22 cellular contexts compared by ENCODE assay signal in genomic region chr10:130895172-130895571, GRCh38.
DNase-seq lines count a peak whose midpoint lies in the region; ATAC-seq and TF ChIP-seq lines count a peak whose summit lies in the region.
"Had no signal": no experiment of that assay in that cellular context is flagged by ENCODE, and none has a peak within 500 bp of the region (broad histone marks: within the 10 kb centered on the region; RNA-seq: fewer than 3 reads in every experiment).

No MANE protein-coding gene starts in this region.

- TF ChIP-seq CTCF in endodermal cell (conservative IDR thresholded peaks at IDR 0.05) (peak; percentile 45), left lung (IDR thresholded peaks at IDR 0.05) (no peak)

- no peak overlapping the region for H3K27ac Mint-ChIP-seq in endodermal cell
- H3K27ac Mint-ChIP-seq: CD8-positive, alpha-beta memory T cell; GM23338; HFFc6; IgD-negative memory B cell had no signal

- no peaks in the 10 kb centered on the region for H3K79me1 ChIP-seq in mesendoderm (ENCODE audit: low read length)

- intact Hi-C loops in sciatic nerve (cut with DNase I), result no loop called here
- intact Hi-C loops in left lung (cut with DNase I), result no loop called here

- no peak overlapping the region for H3K9ac ChIP-seq in endodermal cell (ENCODE audit: extremely low read depth, low read length, poor library complexity, severe bottlenecking)
- no peak overlapping the region for H3K9ac ChIP-seq in mesendoderm (ENCODE audit: low read length)

- peak; percentile 11 for ATAC-seq in sciatic nerve
- ATAC-seq in left lung, result no peak
- no peak for ATAC-seq in HG02981 (IDR thresholded peaks at IDR 0.05; ENCODE audit: unreplicated experiment)
- ATAC-seq: GM23338, HCT116, HepG2 had no signal

- H3K4ac ChIP-seq in mesendoderm (ENCODE audit: low read depth, low read length), result no peak overlapping the region

- no peak overlapping the region for H2BK15ac ChIP-seq in mesendoderm (replicated peaks; ENCODE audit: low read depth)

- peaks cover 26% of the 10 kb centered on the region for H3K4me1 Mint-ChIP-seq in endodermal cell
- H3K4me1 Mint-ChIP-seq: CD14-positive monocyte; CD8-positive, alpha-beta memory T cell had no signal

- no peak overlapping the region for H3K18ac ChIP-seq in mesendoderm (ENCODE audit: low read length)

- H2BK5ac ChIP-seq in mesendoderm (ENCODE audit: low read length), result no peak overlapping the region

- no peak overlapping the region for H4K5ac ChIP-seq in mesendoderm (ENCODE audit: low read length)

- no peak overlapping the region for H3K56ac ChIP-seq in mesendoderm (ENCODE audit: low read length)

- H3K4me2 ChIP-seq in mesendoderm (ENCODE audit: low read length), result no peak overlapping the region
- H3K4me2 ChIP-seq: GM23338 had no signal

- no peaks in the 10 kb centered on the region for H3K9me3 ChIP-seq in endodermal cell (ENCODE audit: control insufficient read depth, low read length)
- no peaks in the 10 kb centered on the region for H3K9me3 ChIP-seq in left lung
- H3K9me3 ChIP-seq: BE2C had no signal

- no peak overlapping the region for H4K8ac ChIP-seq in mesendoderm (ENCODE audit: low read depth, low read length)

- H3K27ac ChIP-seq in endodermal cell (ENCODE audit: low read depth, low read length) (no peak overlapping the region), mesendoderm (ENCODE audit: low read depth, low read length) (no peak overlapping the region), left lung (no peak overlapping the region)

- H3K36me3 ChIP-seq in endodermal cell (ENCODE audit: control insufficient read depth, insufficient read depth, low read length), result no peaks in the 10 kb centered on the region
- H3K36me3 ChIP-seq in mesendoderm (ENCODE audit: control insufficient read depth, insufficient read depth, low read length), result no peaks in the 10 kb centered on the region
- no peaks in the 10 kb centered on the region for H3K36me3 ChIP-seq in left lung
- H3K36me3 ChIP-seq: BE2C had no signal

- no peaks in the 10 kb centered on the region for H3K9me3 Mint-ChIP-seq in endodermal cell
- H3K9me3 Mint-ChIP-seq: IgD-negative memory B cell had no signal

- H3K4me3 ChIP-seq in endodermal cell (ENCODE audit: low read length), result no peak overlapping the region
- no peak overlapping the region for H3K4me3 ChIP-seq in mesendoderm (ENCODE audit: low read length)
- H3K4me3 ChIP-seq in left lung, result no peak overlapping the region
- H3K4me3 ChIP-seq: GM23338 had no signal

- no peaks in the 10 kb centered on the region for H3K79me2 ChIP-seq in mesendoderm (ENCODE audit: control insufficient read depth, insufficient read depth, low read length)

- H2AK5ac ChIP-seq in mesendoderm (ENCODE audit: low read length), result no peak overlapping the region

- no peaks in the 10 kb centered on the region for H3K4me1 ChIP-seq in endodermal cell (ENCODE audit: control insufficient read depth, insufficient read depth, low read length)
- H3K4me1 ChIP-seq in mesendoderm (ENCODE audit: control insufficient read depth, low read depth, low read length), result no peaks in the 10 kb centered on the region
- no peaks in the 10 kb centered on the region for H3K4me1 ChIP-seq in left lung
- H3K4me1 ChIP-seq: BE2C had no signal

- no peaks in the 10 kb centered on the region for H3K36me3 Mint-ChIP-seq in endodermal cell (ENCODE audit: low read depth)
- H3K36me3 Mint-ChIP-seq: CD14-positive monocyte; CD8-positive, alpha-beta memory T cell; IgD-negative memory B cell had no signal

- H3K27me3 ChIP-seq in endodermal cell (ENCODE audit: control insufficient read depth, insufficient read depth, low read length, poor library complexity, severe bottlenecking) (no peaks in the 10 kb centered on the region), mesendoderm (ENCODE audit: insufficient read depth, low read length, poor library complexity) (no peaks in the 10 kb centered on the region), left lung (peaks cover 0 to 21% of the 10 kb centered on the region in 2 donors)
- H3K27me3 ChIP-seq: BE2C had no signal

- no peak overlapping the region for H3K4me3 Mint-ChIP-seq in endodermal cell
- H3K4me3 Mint-ChIP-seq: CD14-positive monocyte; CD8-positive, alpha-beta memory T cell; GM23338; HFFc6 had no signal

- WGBS in endodermal cell (ENCODE audit: insufficient coverage in 1 of 2, insufficient read length in 1 of 2), 2 experiments, result 0 to 50% methylated on average over 1 to 2 of the region's 2 CpGs
- no CpG with 5 or more reads among the region's 2 CpGs for WGBS in mesendoderm (ENCODE audit: extremely low coverage, insufficient coverage, low lambda C conversion rate)

- H3K27me3 Mint-ChIP-seq in endodermal cell (ENCODE audit: insufficient read depth), result peaks cover 3% of the 10 kb centered on the region
- H3K27me3 Mint-ChIP-seq: CD8-positive, alpha-beta memory T cell; IgD-negative memory B cell had no signal

- peak overlapping the region; percentile 16 for H3K23ac ChIP-seq in mesendoderm (ENCODE audit: low read length)

- DNase-seq in DMS79 treated with DMSO at 0.1 percent for 48 hours (lab: John Stamatoyannopoulos, UW) (peak; percentile 20), endodermal cell (peak; percentile 60), mesendoderm (peak; percentile 28), sciatic nerve (ENCODE audit: low spot score) (no peak), T-helper 1 cell (no peak), NCI-H2107 (lab: John Stamatoyannopoulos, UW) (no peak), left lung (no peak)
- DNase-seq: ACHN; BE2C; CD8-positive, alpha-beta memory T cell; COR-L47; DMS 273 treated with DMSO at 0.1 percent for 48 hours; DMS53; GF-D8; HFFc6; KBM-7 had no signal

- no peak overlapping the region for H2BK120ac ChIP-seq in mesendoderm (ENCODE audit: low read depth, low read length)

Comparison
In these comparisons a context has a peak if more than half of its experiments do, and no peak if none do; other contexts are left out.
1. DNase-seq: peak in DMS79 treated with DMSO at 0.1 percent for 48 hours (single experiment), endodermal cell (single experiment) and mesendoderm (single experiment); none in sciatic nerve (single experiment), T-helper 1 cell (0 of 5), NCI-H2107 (single experiment) and left lung (0 of 2).